In the genomic region with DNA sequence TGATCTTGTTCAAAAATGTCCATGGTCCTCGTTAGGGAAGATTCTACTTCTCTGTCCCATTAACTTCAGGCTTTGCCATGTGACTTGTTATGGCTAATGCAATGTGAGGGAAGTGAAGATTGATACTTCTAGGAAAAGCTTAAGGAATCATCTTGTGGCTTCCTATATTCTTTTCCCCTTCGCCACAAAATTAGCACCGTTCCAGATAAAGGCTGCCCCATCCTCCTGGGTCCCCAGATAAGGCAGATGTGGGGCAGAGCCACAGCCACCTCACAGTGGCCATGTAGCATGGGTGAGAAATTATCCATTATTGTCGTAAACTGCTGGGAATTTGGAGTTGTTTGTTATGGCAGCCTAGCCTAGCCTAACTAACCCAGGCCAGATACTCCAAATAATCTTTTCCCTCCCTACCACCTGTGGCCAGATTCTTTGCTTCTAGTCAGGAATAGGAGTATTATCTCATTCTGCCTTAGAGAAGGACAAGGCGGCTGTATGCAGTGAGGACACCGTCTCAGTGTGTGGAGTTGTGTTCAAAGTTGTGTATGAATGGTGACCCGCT, we compare ENCODE assay signal across 1 cellular context.
TF ChIP-seq lines count a peak whose summit lies in the region.

No MANE protein-coding gene starts in this region.

TF ChIP-seq in K562, 482 proteins besides CTCF, POLR2A, EP300 and RAD21 (continued from another document and continues in another):
- peak; percentile 58; the same call in 1 of the 2 replicates for TF ChIP-seq HES1 (IDR thresholded peaks at IDR 0.05; ENCODE audit: low read depth)
- TF ChIP-seq FOSL1 (tag; conservative IDR thresholded peaks at IDR 0.05) = 0 out of 2 replicates have a peak, but pooled peaks have one; percentile 26
- TF ChIP-seq SRSF3 (IDR thresholded peaks at IDR 0.05; ENCODE audit: insufficient read depth, low read length) = no peak
- TF ChIP-seq, protein P1, sequence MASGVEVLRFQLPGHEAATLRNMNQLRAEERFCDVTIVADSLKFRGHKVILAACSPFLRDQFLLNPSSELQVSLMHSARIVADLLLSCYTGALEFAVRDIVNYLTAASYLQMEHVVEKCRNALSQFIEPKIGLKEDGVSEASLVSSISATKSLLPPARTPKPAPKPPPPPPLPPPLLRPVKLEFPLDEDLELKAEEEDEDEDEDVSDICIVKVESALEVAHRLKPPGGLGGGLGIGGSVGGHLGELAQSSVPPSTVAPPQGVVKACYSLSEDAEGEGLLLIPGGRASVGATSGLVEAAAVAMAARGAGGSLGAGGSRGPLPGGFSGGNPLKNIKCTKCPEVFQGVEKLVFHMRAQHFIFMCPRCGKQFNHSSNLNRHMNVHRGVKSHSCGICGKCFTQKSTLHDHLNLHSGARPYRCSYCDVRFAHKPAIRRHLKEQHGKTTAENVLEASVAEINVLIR (CRISPR knock-in tag; IDR thresholded peaks at IDR 0.05) = no peak
- TF ChIP-seq SMAD4 (CRISPR knock-in tag; conservative IDR thresholded peaks at IDR 0.05) = peak; percentile 72
- TF ChIP-seq HMBOX1 (IDR thresholded peaks at IDR 0.05) = peak; percentile 32; the same call in 1 of the 2 replicates
- TF ChIP-seq CXXC5 (CRISPR knock-in tag; IDR thresholded peaks at IDR 0.05) = 0 out of 2 replicates have a peak, but pooled peaks have one; percentile 50
- TF ChIP-seq, protein P2, sequence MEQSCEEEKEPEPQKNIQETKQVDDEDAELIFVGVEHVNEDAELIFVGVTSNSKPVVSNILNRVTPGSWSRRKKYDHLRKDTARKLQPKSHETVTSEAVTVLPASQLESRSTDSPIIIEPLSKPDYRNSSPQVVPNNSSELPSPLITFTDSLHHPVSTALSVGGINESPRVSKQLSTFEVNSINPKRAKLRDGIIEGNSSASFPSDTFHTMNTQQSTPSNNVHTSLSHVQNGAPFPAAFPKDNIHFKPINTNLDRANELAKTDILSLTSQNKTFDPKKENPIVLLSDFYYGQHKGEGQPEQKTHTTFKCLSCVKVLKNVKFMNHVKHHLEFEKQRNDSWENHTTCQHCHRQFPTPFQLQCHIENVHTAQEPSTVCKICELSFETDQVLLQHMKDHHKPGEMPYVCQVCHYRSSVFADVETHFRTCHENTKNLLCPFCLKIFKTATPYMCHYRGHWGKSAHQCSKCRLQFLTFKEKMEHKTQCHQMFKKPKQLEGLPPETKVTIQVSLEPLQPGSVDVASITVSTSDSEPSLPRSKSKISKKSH (CRISPR knock-in tag; IDR thresholded peaks at IDR 0.05) = no peak
- no peak for TF ChIP-seq POU5F1 (IDR thresholded peaks at IDR 0.05; ENCODE audit: borderline replicate concordance, low read depth, low read length, partially characterized antibody)
- TF ChIP-seq CTBP1 (IDR thresholded peaks at IDR 0.05; ENCODE audit: borderline replicate concordance) = peak; percentile 38; the same call in 1 of the 2 replicates
- no peak for TF ChIP-seq ZNF384 (IDR thresholded peaks at IDR 0.05; ENCODE audit: low read depth, low read length)
- 0 out of 2 replicates have a peak, but pooled peaks have one; percentile 14 for TF ChIP-seq SMARCA4 (IDR thresholded peaks at IDR 0.05)
- TF ChIP-seq RFX5 (IDR thresholded peaks at IDR 0.05; ENCODE audit: low read depth, low read length) = no peak
- TF ChIP-seq ZNF695 (CRISPR knock-in tag; IDR thresholded peaks at IDR 0.05) = no peak
- TF ChIP-seq, protein P3, sequence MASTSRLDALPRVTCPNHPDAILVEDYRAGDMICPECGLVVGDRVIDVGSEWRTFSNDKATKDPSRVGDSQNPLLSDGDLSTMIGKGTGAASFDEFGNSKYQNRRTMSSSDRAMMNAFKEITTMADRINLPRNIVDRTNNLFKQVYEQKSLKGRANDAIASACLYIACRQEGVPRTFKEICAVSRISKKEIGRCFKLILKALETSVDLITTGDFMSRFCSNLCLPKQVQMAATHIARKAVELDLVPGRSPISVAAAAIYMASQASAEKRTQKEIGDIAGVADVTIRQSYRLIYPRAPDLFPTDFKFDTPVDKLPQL (IDR thresholded peaks at IDR 0.05; ENCODE audit: extremely low read depth, insufficient read length) = no peak
- TF ChIP-seq, protein P4, sequence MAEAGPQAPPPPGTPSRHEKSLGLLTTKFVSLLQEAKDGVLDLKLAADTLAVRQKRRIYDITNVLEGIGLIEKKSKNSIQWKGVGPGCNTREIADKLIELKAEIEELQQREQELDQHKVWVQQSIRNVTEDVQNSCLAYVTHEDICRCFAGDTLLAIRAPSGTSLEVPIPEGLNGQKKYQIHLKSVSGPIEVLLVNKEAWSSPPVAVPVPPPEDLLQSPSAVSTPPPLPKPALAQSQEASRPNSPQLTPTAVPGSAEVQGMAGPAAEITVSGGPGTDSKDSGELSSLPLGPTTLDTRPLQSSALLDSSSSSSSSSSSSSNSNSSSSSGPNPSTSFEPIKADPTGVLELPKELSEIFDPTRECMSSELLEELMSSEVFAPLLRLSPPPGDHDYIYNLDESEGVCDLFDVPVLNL (CRISPR knock-in tag; IDR thresholded peaks at IDR 0.05; ENCODE audit: low read depth) = no peak
- TF ChIP-seq MTA3 (IDR thresholded peaks at IDR 0.05; ENCODE audit: borderline replicate concordance) = 0 out of 2 replicates have a peak, but pooled peaks have one; percentile 24
- TF ChIP-seq ZNF282 (CRISPR knock-in tag; IDR thresholded peaks at IDR 0.05) = no peak
- no peak for TF ChIP-seq ZEB2 (IDR thresholded peaks at IDR 0.05)
- no peak for TF ChIP-seq NEUROD1 (IDR thresholded peaks at IDR 0.05; ENCODE audit: borderline replicate concordance, low read depth, low read length, partially characterized antibody)
- TF ChIP-seq, protein P5, sequence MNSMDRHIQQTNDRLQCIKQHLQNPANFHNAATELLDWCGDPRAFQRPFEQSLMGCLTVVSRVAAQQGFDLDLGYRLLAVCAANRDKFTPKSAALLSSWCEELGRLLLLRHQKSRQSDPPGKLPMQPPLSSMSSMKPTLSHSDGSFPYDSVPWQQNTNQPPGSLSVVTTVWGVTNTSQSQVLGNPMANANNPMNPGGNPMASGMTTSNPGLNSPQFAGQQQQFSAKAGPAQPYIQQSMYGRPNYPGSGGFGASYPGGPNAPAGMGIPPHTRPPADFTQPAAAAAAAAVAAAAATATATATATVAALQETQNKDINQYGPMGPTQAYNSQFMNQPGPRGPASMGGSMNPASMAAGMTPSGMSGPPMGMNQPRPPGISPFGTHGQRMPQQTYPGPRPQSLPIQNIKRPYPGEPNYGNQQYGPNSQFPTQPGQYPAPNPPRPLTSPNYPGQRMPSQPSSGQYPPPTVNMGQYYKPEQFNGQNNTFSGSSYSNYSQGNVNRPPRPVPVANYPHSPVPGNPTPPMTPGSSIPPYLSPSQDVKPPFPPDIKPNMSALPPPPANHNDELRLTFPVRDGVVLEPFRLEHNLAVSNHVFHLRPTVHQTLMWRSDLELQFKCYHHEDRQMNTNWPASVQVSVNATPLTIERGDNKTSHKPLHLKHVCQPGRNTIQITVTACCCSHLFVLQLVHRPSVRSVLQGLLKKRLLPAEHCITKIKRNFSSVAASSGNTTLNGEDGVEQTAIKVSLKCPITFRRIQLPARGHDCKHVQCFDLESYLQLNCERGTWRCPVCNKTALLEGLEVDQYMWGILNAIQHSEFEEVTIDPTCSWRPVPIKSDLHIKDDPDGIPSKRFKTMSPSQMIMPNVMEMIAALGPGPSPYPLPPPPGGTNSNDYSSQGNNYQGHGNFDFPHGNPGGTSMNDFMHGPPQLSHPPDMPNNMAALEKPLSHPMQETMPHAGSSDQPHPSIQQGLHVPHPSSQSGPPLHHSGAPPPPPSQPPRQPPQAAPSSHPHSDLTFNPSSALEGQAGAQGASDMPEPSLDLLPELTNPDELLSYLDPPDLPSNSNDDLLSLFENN (IDR thresholded peaks at IDR 0.05; ENCODE audit: low read depth in 2 of 2, low read length in 2 of 2) = no peak
- no peak for TF ChIP-seq ZNF644 (tag; IDR thresholded peaks at IDR 0.05; ENCODE audit: low read depth)
- TF ChIP-seq KLF6 (CRISPR knock-in tag; IDR thresholded peaks at IDR 0.05; ENCODE audit: borderline replicate concordance) = no peak
- TF ChIP-seq, protein P6, sequence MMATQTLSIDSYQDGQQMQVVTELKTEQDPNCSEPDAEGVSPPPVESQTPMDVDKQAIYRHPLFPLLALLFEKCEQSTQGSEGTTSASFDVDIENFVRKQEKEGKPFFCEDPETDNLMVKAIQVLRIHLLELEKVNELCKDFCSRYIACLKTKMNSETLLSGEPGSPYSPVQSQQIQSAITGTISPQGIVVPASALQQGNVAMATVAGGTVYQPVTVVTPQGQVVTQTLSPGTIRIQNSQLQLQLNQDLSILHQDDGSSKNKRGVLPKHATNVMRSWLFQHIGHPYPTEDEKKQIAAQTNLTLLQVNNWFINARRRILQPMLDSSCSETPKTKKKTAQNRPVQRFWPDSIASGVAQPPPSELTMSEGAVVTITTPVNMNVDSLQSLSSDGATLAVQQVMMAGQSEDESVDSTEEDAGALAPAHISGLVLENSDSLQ (IDR thresholded peaks at IDR 0.05) = peak; percentile 39; the same call in 1 of the 2 replicates
- TF ChIP-seq KDM1A (IDR thresholded peaks at IDR 0.05) = peak in 1 of 2 experiments; percentile 20; a peak in 1 of 4 replicates
- TF ChIP-seq, protein P7, sequence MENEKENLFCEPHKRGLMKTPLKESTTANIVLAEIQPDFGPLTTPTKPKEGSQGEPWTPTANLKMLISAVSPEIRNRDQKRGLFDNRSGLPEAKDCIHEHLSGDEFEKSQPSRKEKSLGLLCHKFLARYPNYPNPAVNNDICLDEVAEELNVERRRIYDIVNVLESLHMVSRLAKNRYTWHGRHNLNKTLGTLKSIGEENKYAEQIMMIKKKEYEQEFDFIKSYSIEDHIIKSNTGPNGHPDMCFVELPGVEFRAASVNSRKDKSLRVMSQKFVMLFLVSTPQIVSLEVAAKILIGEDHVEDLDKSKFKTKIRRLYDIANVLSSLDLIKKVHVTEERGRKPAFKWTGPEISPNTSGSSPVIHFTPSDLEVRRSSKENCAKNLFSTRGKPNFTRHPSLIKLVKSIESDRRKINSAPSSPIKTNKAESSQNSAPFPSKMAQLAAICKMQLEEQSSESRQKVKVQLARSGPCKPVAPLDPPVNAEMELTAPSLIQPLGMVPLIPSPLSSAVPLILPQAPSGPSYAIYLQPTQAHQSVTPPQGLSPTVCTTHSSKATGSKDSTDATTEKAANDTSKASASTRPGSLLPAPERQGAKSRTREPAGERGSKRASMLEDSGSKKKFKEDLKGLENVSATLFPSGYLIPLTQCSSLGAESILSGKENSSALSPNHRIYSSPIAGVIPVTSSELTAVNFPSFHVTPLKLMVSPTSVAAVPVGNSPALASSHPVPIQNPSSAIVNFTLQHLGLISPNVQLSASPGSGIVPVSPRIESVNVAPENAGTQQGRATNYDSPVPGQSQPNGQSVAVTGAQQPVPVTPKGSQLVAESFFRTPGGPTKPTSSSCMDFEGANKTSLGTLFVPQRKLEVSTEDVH (IDR thresholded peaks at IDR 0.05; ENCODE audit: low read depth, partially characterized antibody) = no peak
- 0 out of 4 replicates have a peak, but pooled peaks of 1 of the 2 experiments have one; percentile 20 for TF ChIP-seq HDAC1 (IDR thresholded peaks at IDR 0.05)
- TF ChIP-seq NUFIP1 (IDR thresholded peaks at IDR 0.05; ENCODE audit: partially characterized antibody) = no peak
- no peak for TF ChIP-seq ZNF79 (CRISPR knock-in tag; IDR thresholded peaks at IDR 0.05; ENCODE audit: low read depth)
- TF ChIP-seq MEIS2 (IDR thresholded peaks at IDR 0.05; ENCODE audit: partially characterized antibody) = peak; percentile 85
- TF ChIP-seq PHF21A (IDR thresholded peaks at IDR 0.05; ENCODE audit: borderline replicate concordance, low read depth) = peak; percentile 12; the same call in 1 of the 2 replicates
- TF ChIP-seq, protein P8, sequence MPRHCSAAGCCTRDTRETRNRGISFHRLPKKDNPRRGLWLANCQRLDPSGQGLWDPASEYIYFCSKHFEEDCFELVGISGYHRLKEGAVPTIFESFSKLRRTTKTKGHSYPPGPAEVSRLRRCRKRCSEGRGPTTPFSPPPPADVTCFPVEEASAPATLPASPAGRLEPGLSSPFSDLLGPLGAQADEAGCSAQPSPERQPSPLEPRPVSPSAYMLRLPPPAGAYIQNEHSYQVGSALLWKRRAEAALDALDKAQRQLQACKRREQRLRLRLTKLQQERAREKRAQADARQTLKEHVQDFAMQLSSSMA (CRISPR knock-in tag; IDR thresholded peaks at IDR 0.05) = no peak
- TF ChIP-seq ADNP (tag; IDR thresholded peaks at IDR 0.05) = no peak
- peak; percentile 50; the same call in 1 of the 2 replicates for TF ChIP-seq SOX6 (IDR thresholded peaks at IDR 0.05)
- TF ChIP-seq, protein P9, sequence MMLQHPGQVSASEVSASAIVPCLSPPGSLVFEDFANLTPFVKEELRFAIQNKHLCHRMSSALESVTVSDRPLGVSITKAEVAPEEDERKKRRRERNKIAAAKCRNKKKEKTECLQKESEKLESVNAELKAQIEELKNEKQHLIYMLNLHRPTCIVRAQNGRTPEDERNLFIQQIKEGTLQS (IDR thresholded peaks at IDR 0.05) = no peak
- TF ChIP-seq, protein P9 (CRISPR knock-in tag; conservative IDR thresholded peaks at IDR 0.05) = no peak
- no peak for TF ChIP-seq PTTG1 (tag; IDR thresholded peaks at IDR 0.05; ENCODE audit: low read depth)
- TF ChIP-seq, protein P10, sequence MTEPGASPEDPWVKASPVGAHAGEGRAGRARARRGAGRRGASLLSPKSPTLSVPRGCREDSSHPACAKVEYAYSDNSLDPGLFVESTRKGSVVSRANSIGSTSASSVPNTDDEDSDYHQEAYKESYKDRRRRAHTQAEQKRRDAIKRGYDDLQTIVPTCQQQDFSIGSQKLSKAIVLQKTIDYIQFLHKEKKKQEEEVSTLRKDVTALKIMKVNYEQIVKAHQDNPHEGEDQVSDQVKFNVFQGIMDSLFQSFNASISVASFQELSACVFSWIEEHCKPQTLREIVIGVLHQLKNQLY (CRISPR knock-in tag; conservative IDR thresholded peaks at IDR 0.05) = no peak
- no peak for TF ChIP-seq DDX20 (tag; IDR thresholded peaks at IDR 0.05; ENCODE audit: low read depth)
- no peak for TF ChIP-seq JUND (IDR thresholded peaks at IDR 0.05; ENCODE audit: borderline replicate concordance, low read depth, low read length)
- peak; percentile 17; the same call in 1 of the 3 replicates for TF ChIP-seq JUND (tag; IDR thresholded peaks at IDR 0.05; ENCODE audit: borderline replicate concordance, low read depth, low read length)
